ENCODE assay signal across 3 cellular contexts in genomic region chr20:57106030-57106682, GRCh38.
TF ChIP-seq lines count a peak whose summit lies in the region.

No MANE protein-coding gene starts in this region.

TF ChIP-seq in SK-N-SH, 30 proteins besides CTCF, POLR2A, EP300 and RAD21 (continued from another document):
- TF ChIP-seq USF1 (IDR thresholded peaks at IDR 0.05; ENCODE audit: borderline replicate concordance, low read depth) (peak; percentile 26; the same call in 1 of the 2 replicates), POLR2AphosphoS5 (IDR thresholded peaks at IDR 0.05; ENCODE audit: low read depth, low read length) (no peak), RFX5 (IDR thresholded peaks at IDR 0.05; ENCODE audit: low read length) (peak; percentile 74; the same call in 1 of the 2 replicates), ZBTB33 (IDR thresholded peaks at IDR 0.05; ENCODE audit: borderline replicate concordance, low read depth) (no peak)

TF ChIP-seq in SK-N-SH treated with all-trans-retinoic acid at 6 μM for 48 hours, 23 proteins besides CTCF, POLR2A, EP300 and RAD21 (continued from another document):
- no peak for TF ChIP-seq TSHZ2 (CRISPR knock-in tag; IDR thresholded peaks at IDR 0.05)

TF ChIP-seq in K562, 482 proteins besides CTCF, POLR2A, EP300 and RAD21 (continued from another document):
- TF ChIP-seq MGA (IDR thresholded peaks at IDR 0.05) (0 out of 2 replicates have a peak, but pooled peaks have one; percentile 12), RBM25 (IDR thresholded peaks at IDR 0.05; ENCODE audit: low read depth, low read length, severe bottlenecking) (peak; percentile 36), NFYB (IDR thresholded peaks at IDR 0.05; ENCODE audit: extremely low read depth, insufficient read length) (peak; percentile 86), CBFA2T2 (conservative IDR thresholded peaks at IDR 0.05) (0 out of 2 replicates have a peak, but pooled peaks have one; percentile 11), ZBTB11 (CRISPR knock-in tag; IDR thresholded peaks at IDR 0.05) (peak in 2 of 3 experiments; percentile 18 to 73; a peak in 2 of 6 replicates), FOXA1 (IDR thresholded peaks at IDR 0.05; ENCODE audit: borderline replicate concordance) (no peak), USF2 (CRISPR knock-in tag; IDR thresholded peaks at IDR 0.05) (peak; percentile 96), USF1 (CRISPR knock-in tag; IDR thresholded peaks at IDR 0.05) (peak; percentile 81), RAD51 (IDR thresholded peaks at IDR 0.05; ENCODE audit: borderline replicate concordance, low read depth) (peak; percentile 88), ZNF23 (CRISPR knock-in tag; IDR thresholded peaks at IDR 0.05) (no peak)
